In the genomic region with DNA sequence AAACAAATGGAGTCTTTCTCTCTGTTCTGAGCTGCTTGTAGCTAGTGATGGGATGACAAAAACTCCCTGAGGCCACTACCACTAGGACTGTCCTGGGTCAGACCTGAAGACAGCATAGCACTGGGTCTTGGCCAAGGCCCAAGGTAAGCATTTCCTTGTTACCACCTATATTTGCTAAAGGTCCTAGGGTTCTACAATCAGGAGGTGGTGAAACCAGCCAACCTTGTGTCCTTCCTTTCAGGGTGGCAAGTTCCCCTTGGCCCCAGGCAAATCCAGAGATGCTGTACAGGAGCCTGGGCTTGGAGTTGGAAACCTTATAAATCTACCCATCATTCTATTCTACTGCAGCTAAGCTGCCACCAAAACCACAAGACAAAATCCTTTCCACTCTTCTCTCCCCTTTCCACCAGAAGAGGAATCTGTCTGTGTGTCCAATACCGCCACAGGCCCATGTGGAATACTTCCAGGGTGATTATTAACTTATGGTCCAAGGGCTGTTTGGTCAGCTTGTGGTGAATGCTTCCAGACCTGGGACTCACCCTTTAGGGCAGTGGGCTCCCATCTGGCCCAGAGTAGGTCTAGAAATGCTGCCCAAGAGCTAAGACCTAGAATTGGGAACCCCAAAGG, we compare ENCODE assay signal across 39 cellular contexts. TPM values are rescaled to one million over a fixed set of nuclear protein-coding genes. Genes with fewer than 3 reads are reported as not detected.
"Had no signal": no experiment of that assay in that cellular context is flagged by ENCODE, and none has a peak within 500 bp of the region (broad histone marks: within the 10 kb centered on the region; RNA-seq: fewer than 3 reads in every experiment).

No MANE protein-coding gene starts in this region.

- H3K36me3 ChIP-seq: MG63 had no signal

- H3K4me3 ChIP-seq: MG63 had no signal

- H3K27me3 ChIP-seq: MG63 had no signal

- DNase-seq: Kasumi-1, MG63, MM.1S, MV-4-11, NCI-H1048, NCI-H1092, NCI-H1092 treated with DMSO at 0.1 percent for 48 hours, NCI-H1105, NCI-H1105 treated with DMSO at 0.1 percent for 48 hours, NCI-H1417, NCI-H1417 treated with DMSO at 0.1 percent for 48 hours, NCI-H1436, NCI-H1436 treated with DMSO at 0.1 percent for 48 hours, NCI-H146, NCI-H1694, NCI-H1694 treated with DMSO at 0.1 percent for 48 hours, NCI-H187, NCI-H187 treated with DMSO at 0.1 percent for 48 hours, NCI-H1930, NCI-H2029, NCI-H2029 treated with DMSO at 0.1 percent for 48 hours, NCI-H2081, NCI-H2081 treated with DMSO at 0.1 percent for 48 hours, NCI-H2107, NCI-H2171, NCI-H2171 treated with DMSO at 0.1 percent for 48 hours, NCI-H2227 treated with DMSO at 0.1 percent for 48 hours, NCI-H226, NCI-H345, NCI-H446, NCI-H446 treated with DMSO at 0.1 percent for 48 hours, NCI-H510A, NCI-H510A treated with DMSO at 0.1 percent for 48 hours, NCI-H524, NCI-H524 treated with DMSO at 0.1 percent for 48 hours had no signal

- H3K9me3 ChIP-seq: MG63 had no signal

RNA-seq across cellular contexts. Expression of gene SLC22A25, which starts 16.8 kb away (rescaled TPM):
- total RNA-seq: LHCN-M2, M059J, MCF 10A, NCI-H460 had no signal
